ENCODE assay signal across 12 cellular contexts in the genomic region with DNA sequence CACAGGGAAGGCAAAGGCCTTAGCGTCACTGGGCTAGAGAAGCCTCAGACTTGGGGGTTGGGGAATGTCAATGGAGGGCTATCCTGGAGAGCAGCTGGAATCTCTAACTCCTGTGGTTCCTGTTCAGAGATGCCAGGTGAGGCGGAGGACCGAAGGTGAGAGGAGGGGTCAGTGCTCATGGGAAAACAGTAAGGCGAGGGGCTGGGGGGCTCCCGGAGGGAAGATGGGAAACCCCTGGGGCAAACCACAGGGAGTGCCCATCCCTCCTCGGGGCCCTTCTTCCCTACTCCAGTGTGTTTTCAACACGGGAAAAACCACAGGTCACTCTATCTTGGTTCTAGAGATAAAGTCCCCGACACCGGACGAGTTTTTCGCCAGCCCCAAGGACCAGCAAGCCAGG. TPM values are rescaled to one million over a fixed set of nuclear protein-coding genes. Genes with fewer than 3 reads are reported as not detected.
A peak's percentile ranks its signal among the peaks of the same experiment; 100 is the strongest.
DNase-seq lines count a peak whose midpoint lies in the region; ATAC-seq and TF ChIP-seq lines count a peak whose summit lies in the region.
"Had no signal": no experiment of that assay in that cellular context is flagged by ENCODE, and none has a peak within 500 bp of the region (broad histone marks: within the 10 kb centered on the region; RNA-seq: fewer than 3 reads in every experiment).

No MANE protein-coding gene starts in this region.

- no peak overlapping the region for H2AFZ ChIP-seq in ACC112 (ENCODE audit: low read length, unreplicated experiment)
- H2AFZ ChIP-seq in Karpas-422 (ENCODE audit: low read length) = no peak overlapping the region

- TF ChIP-seq POLR2A in gastrocnemius medialis (IDR thresholded peaks at IDR 0.05) = no peak

- no peak for TF ChIP-seq CTCF in cardiac fibroblast (IDR thresholded peaks at IDR 0.05; ENCODE audit: low read depth, low read length)
- TF ChIP-seq CTCF in gastrocnemius medialis (IDR thresholded peaks at IDR 0.05 in 4 of 5, conservative IDR thresholded peaks at IDR 0.05 in 1 of 5) = no peak

- H3K4me1 ChIP-seq in ACC112 (ENCODE audit: control insufficient read depth, insufficient read depth, low read length, unreplicated experiment) (peaks cover 12% of the 10 kb centered on the region), Karpas-422 (ENCODE audit: low read length) (peaks cover 32% of the 10 kb centered on the region), gastrocnemius medialis (peaks cover 11 to 30% of the 10 kb centered on the region in 2 donors)
- peaks cover 24 to 28% of the 10 kb centered on the region in 2 donors for H3K4me1 ChIP-seq in naive thymus-derived CD4-positive, alpha-beta T cell (ENCODE audit: control insufficient read depth in 2 of 2, insufficient read depth in 2 of 2, low read length in 2 of 2)

- no peak overlapping the region for H3K4me3 ChIP-seq in ACC112 (ENCODE audit: low read depth, low read length)
- no peak overlapping the region for H3K4me3 ChIP-seq in Karpas-422 (ENCODE audit: low read length)
- H3K4me3 ChIP-seq in cardiac fibroblast (replicated peaks in 1 of 2; ENCODE audit: low read depth in 2 of 2, low read length in 2 of 2) = peak overlapping the region; percentile 43 to 94
- H3K4me3 ChIP-seq in naive thymus-derived CD4-positive, alpha-beta T cell (ENCODE audit: low read length) = peak overlapping the region; percentile 94
- no peak overlapping the region for H3K4me3 ChIP-seq in gastrocnemius medialis

- H3K9ac ChIP-seq in Karpas-422 (ENCODE audit: low read length) = peak overlapping the region; percentile 97; the same call in 1 of the 2 replicates

- ATAC-seq in naive thymus-derived CD4-positive, alpha-beta T cell = no peak
- ATAC-seq in HG03108 (IDR thresholded peaks at IDR 0.05; ENCODE audit: unreplicated experiment) = no peak
- ATAC-seq in gastrocnemius medialis = no peak

- H3K27ac Mint-ChIP-seq in naive thymus-derived CD4-positive, alpha-beta T cell = peak overlapping the region in 7 of 9 donors; percentile 91 to 99 (median 97)

- CTCF ChIA-PET in naive thymus-derived CD4-positive, alpha-beta T cell (lab: Charles Lee) = interaction anchor here (1.7 to 7.1 kb wide), 2 partner anchors 21 to 122 kb away, joined by 6 to 65 read pairs; no protein-coding TSS in a partner anchor

- H3K4me1 Mint-ChIP-seq in naive thymus-derived CD4-positive, alpha-beta T cell = peaks cover 18 to 44% (median 24%) of the 10 kb centered on the region in 7 donors

- intact Hi-C loops in naive thymus-derived CD4-positive, alpha-beta T cell (cut with micrococcal nuclease) = loop anchor here (1.0 to 10.0 kb wide), 3 partner anchors 12 to 478 kb away; partner anchors contain the start of genes AP4M1 (in 1 of the 2) and MCM7 (in 1 of the 2)
- intact Hi-C loops in gastrocnemius medialis (cut with DNase I; ENCODE audit: low total_unique reads) = no loop called here

- H3K4me2 ChIP-seq in Karpas-422 (ENCODE audit: low read depth, low read length, poor library complexity, severe bottlenecking) = no peak overlapping the region

- H3K27me3 ChIP-seq in ACC112 (ENCODE audit: insufficient read depth, low read length) (no peaks in the 10 kb centered on the region), Karpas-422 (ENCODE audit: low read length) (no peaks in the 10 kb centered on the region), gastrocnemius medialis (no peaks in the 10 kb centered on the region)
- no peaks in the 10 kb centered on the region for H3K27me3 ChIP-seq in naive thymus-derived CD4-positive, alpha-beta T cell (ENCODE audit: control insufficient read depth in 2 of 2, insufficient read depth in 2 of 2, low read length in 2 of 2)

- H3K27ac ChIP-seq in ACC112 (ENCODE audit: low read depth, low read length) = peak overlapping the region; percentile 65; the same call in 1 of the 2 replicates
- 0 out of 2 replicates have a peak overlapping the region, but pooled peaks have one; percentile 89 for H3K27ac ChIP-seq in Karpas-422 (ENCODE audit: low read length)
- H3K27ac ChIP-seq in naive thymus-derived CD4-positive, alpha-beta T cell (ENCODE audit: low read depth, low read length) = peak overlapping the region; percentile 90
- H3K27ac ChIP-seq in gastrocnemius medialis = peak overlapping the region in 2 of 4 donors; percentile 47 to 92
- H3K27ac ChIP-seq: thoracic aorta had no signal

- POLR2A ChIA-PET in naive thymus-derived CD4-positive, alpha-beta T cell (lab: Charles Lee) = interaction anchor here (1.4 to 9.8 kb wide), 12 partner anchors 8 to 154 kb away, joined by 3 to 173 read pairs (median 33); partner anchors contain the start of genes GIGYF1, MEPCE, MOSPD3 and PCOLCE

- H3K9me2 ChIP-seq in Karpas-422 (replicated peaks; ENCODE audit: insufficient read depth, low read length) = no peaks in the 10 kb centered on the region

- peaks cover 20% of the 10 kb centered on the region for H3K79me2 ChIP-seq in ACC112 (ENCODE audit: control insufficient read depth, insufficient read depth, low read length, unreplicated experiment)
- H3K79me2 ChIP-seq in Karpas-422 (ENCODE audit: low read length) = peaks cover 21% of the 10 kb centered on the region

- H4K20me1 ChIP-seq in Karpas-422 (ENCODE audit: insufficient read depth, low read depth, low read length) = no peaks in the 10 kb centered on the region; the same call in 1 of the 2 replicates

- peaks cover 6% of the 10 kb centered on the region; the same call in 1 of the 2 replicates for H3K36me3 ChIP-seq in ACC112 (ENCODE audit: insufficient read depth, low read length)
- no peaks in the 10 kb centered on the region for H3K36me3 ChIP-seq in Karpas-422 (ENCODE audit: insufficient read depth, low read length)
- H3K36me3 ChIP-seq in naive thymus-derived CD4-positive, alpha-beta T cell (ENCODE audit: control insufficient read depth in 2 of 3, insufficient read depth in 3 of 3, low read length in 3 of 3) = peaks cover 21 to 54% (median 32%) of the 10 kb centered on the region in 3 experiments
- peaks cover 0 to 45% of the 10 kb centered on the region in 2 donors for H3K36me3 ChIP-seq in gastrocnemius medialis

- H3K9me3 ChIP-seq in Karpas-422 (ENCODE audit: low read length) = no peaks in the 10 kb centered on the region
- no peaks in the 10 kb centered on the region for H3K9me3 ChIP-seq in naive thymus-derived CD4-positive, alpha-beta T cell (ENCODE audit: control insufficient read depth in 2 of 3, low read length in 3 of 3)
- H3K9me3 ChIP-seq in gastrocnemius medialis = no peaks in the 10 kb centered on the region
- H3K9me3 ChIP-seq: thoracic aorta had no signal

- H3K9me3 Mint-ChIP-seq in naive thymus-derived CD4-positive, alpha-beta T cell = no peaks in the 10 kb centered on the region

- no peak for DNase-seq in Karpas-422
- no peak for DNase-seq in cardiac fibroblast (ENCODE audit: low read depth in 2 of 2)
- DNase-seq in naive thymus-derived CD4-positive, alpha-beta T cell = no peak
- DNase-seq in T1000 (lab: John Stamatoyannopoulos, UW) = no peak
- DNase-seq in gastrocnemius medialis = no peak
- DNase-seq in ACHN = no peak
- DNase-seq: NCI-H2081, SHP77 had no signal

- H3K27me3 Mint-ChIP-seq in naive thymus-derived CD4-positive, alpha-beta T cell = no peaks in the 10 kb centered on the region

- in situ Hi-C loops in gastrocnemius medialis (cut with MboI; ENCODE audit: low sequenced_read_pairs in 4 of 4) (loop anchor here in 1 of 4 donors (10.0 to 25.0 kb wide), 2 partner anchors 112 to 280 kb away; partner anchors contain the start of genes GIGYF1, SLC12A9 and TRIP6), ACHN (cut with HindIII; ENCODE audit: low pct_ligation_motif_present, low pct_unique_long_range_greater_than_20kb, low sequenced_read_pairs) (no loop called here)

- peaks cover 0 to 12% (median 3%) of the 10 kb centered on the region in 5 donors for H3K36me3 Mint-ChIP-seq in naive thymus-derived CD4-positive, alpha-beta T cell

- peak overlapping the region; percentile 95 to 100 (median 99) for H3K4me3 Mint-ChIP-seq in naive thymus-derived CD4-positive, alpha-beta T cell

RNA-seq across cellular contexts. Expression of gene LRCH4, which starts 3.3 kb away (rescaled TPM):
- total RNA-seq in Karpas-422 (2014; rRNA removed; shearing (Covaris generic); ENCODE audit: low replicate concordance) = 11.9 and 33.5 TPM in 2 replicates
- total RNA-seq in naive thymus-derived CD4-positive, alpha-beta T cell = 100 to 1,000 TPM; 199 to 504 (median 407) TPM
- 100 to 1,000 TPM; 143 to 199 TPM for polyA plus RNA-seq in naive thymus-derived CD4-positive, alpha-beta T cell
- 100 to 1,000 TPM in 1 of 4 donors, 10 to 100 TPM in 3; 71.1 to 105 (median 89.0) TPM for total RNA-seq in gastrocnemius medialis

RNA-seq across cellular contexts. Expression of gene FBXO24, which starts 3.5 kb away (rescaled TPM):
- total RNA-seq in Karpas-422 (2014; rRNA removed; shearing (Covaris generic); ENCODE audit: low replicate concordance) = 1.0 TPM in 1 of 2 replicates, not detected in the other
- 1 to 10 TPM in 4 of 5 experiments, under 1 TPM in 1; 0.75 to 3.1 (median 1.7) TPM for total RNA-seq in naive thymus-derived CD4-positive, alpha-beta T cell
- polyA plus RNA-seq in naive thymus-derived CD4-positive, alpha-beta T cell = 1 to 10 TPM; 2.0 TPM
- not detected for total RNA-seq in gastrocnemius medialis
- total RNA-seq: thoracic aorta had no signal

RNA-seq across cellular contexts. Expression of gene SAP25, which starts 8.9 kb away (rescaled TPM):
- total RNA-seq in Karpas-422 (2014; rRNA removed; shearing (Covaris generic); ENCODE audit: low replicate concordance) = 2.5 and 4.9 TPM in 2 replicates
- total RNA-seq in naive thymus-derived CD4-positive, alpha-beta T cell = 100 to 1,000 TPM in 2 of 5 experiments, 10 to 100 TPM in 3; 29.1 to 174 (median 71.3) TPM
- polyA plus RNA-seq in naive thymus-derived CD4-positive, alpha-beta T cell = under 1 TPM in 1 of 2 donors, not detected in 1; 0.48 TPM
- under 1 TPM in 1 of 4 donors, not detected in 3; 0.49 TPM for total RNA-seq in gastrocnemius medialis
- total RNA-seq: lung microvascular endothelial cell had no signal

RNA-seq across cellular contexts. Expression of gene PCOLCE, which starts 19.5 kb away (rescaled TPM):
- 2.8 and 12.3 TPM in 2 replicates for total RNA-seq in Karpas-422 (2014; rRNA removed; shearing (Covaris generic); ENCODE audit: low replicate concordance)
- total RNA-seq in naive thymus-derived CD4-positive, alpha-beta T cell = 10 to 100 TPM in 1 of 5 experiments, 1 to 10 TPM in 4; 9.1 to 11.7 (median 9.5) TPM
- under 1 TPM in 1 of 2 donors, not detected in 1; 0.64 TPM for polyA plus RNA-seq in naive thymus-derived CD4-positive, alpha-beta T cell
- 10 to 100 TPM in 1 of 4 donors, 1 to 10 TPM in 3; 1.6 to 17.3 (median 5.7) TPM for total RNA-seq in gastrocnemius medialis
- total RNA-seq: lung microvascular endothelial cell had no signal

RNA-seq across cellular contexts. Expression of gene MOSPD3, which starts 29.7 kb away (rescaled TPM):
- 8.2 and 9.7 TPM in 2 replicates for total RNA-seq in Karpas-422 (2014; rRNA removed; shearing (Covaris generic); ENCODE audit: low replicate concordance)
- 10 to 100 TPM in 4 of 5 experiments, 1 to 10 TPM in 1; 8.8 to 54.9 (median 13.1) TPM for total RNA-seq in naive thymus-derived CD4-positive, alpha-beta T cell
- polyA plus RNA-seq in naive thymus-derived CD4-positive, alpha-beta T cell = 10 to 100 TPM; 20.4 to 20.6 TPM
- 1 to 10 TPM; 3.5 to 9.1 (median 4.6) TPM for total RNA-seq in gastrocnemius medialis

Comparison
In these comparisons a context has a peak if more than half of its experiments do, and no peak if none do; other contexts are left out.
1. H3K4me3 ChIP-seq: peak in cardiac fibroblast (2 of 2) and naive thymus-derived CD4-positive, alpha-beta T cell (single experiment); none in ACC112 (single experiment), Karpas-422 (single experiment) and gastrocnemius medialis (0 of 4).